In genomic region chr5:32613050-32613672, GRCh38 we compare ENCODE assay signal across 8 cellular contexts. TPM values are rescaled to one million over a fixed set of nuclear protein-coding genes. Genes with fewer than 3 reads are reported as not detected.
DNase-seq lines count a peak whose midpoint lies in the region; FAIRE-seq and TF ChIP-seq lines count a peak whose summit lies in the region.

No MANE protein-coding gene starts in this region.

- intact Hi-C loops in endothelial cell of umbilical vein (cut with micrococcal nuclease), result loop anchor here (1.0 to 5.0 kb wide), 8 partner anchors 24 to 809 kb away; partner anchors contain the start of gene ZFR

- H3K4me1 ChIP-seq in endothelial cell of umbilical vein (ENCODE audit: control insufficient read depth, extremely low read depth, insufficient read depth, low read length), result peaks cover 7% of the 10 kb centered on the region

- CTCF ChIA-PET in endothelial cell of umbilical vein (lab: Charles Lee), result interaction anchor here (0.7 to 6.6 kb wide), 12 partner anchors 16 to 809 kb away, joined by 3 to 140 read pairs (median 4); no protein-coding TSS in a partner anchor

- H3K9me3 ChIP-seq in endothelial cell of umbilical vein (replicated peaks; ENCODE audit: control insufficient read depth, insufficient read depth, low read length), result no peaks in the 10 kb centered on the region

- FAIRE-seq in GM19239 (lab: Jason Lieb, UNC) (peak; percentile 83), endothelial cell of umbilical vein (lab: Jason Lieb, UNC) (peak; percentile 97)

- no peaks in the 10 kb centered on the region for H3K27me3 ChIP-seq in endothelial cell of umbilical vein (ENCODE audit: control insufficient read depth in 2 of 2, insufficient read depth in 2 of 2, low read length in 2 of 2)

- BruUV-seq in endothelial cell of umbilical vein (replicated peaks; lab: Mats Ljungman, UMichigan), result no TSS peak

- DNase-seq in Ammon's horn (ENCODE audit: low spot score) (peak; percentile 85), GM19239 (ENCODE audit: insufficient read length, low spot score) (peak; percentile 70), HS-5 (ENCODE audit: low read depth) (peak; percentile 58), NOMO-1 (lab: John Stamatoyannopoulos, UW; ENCODE audit: unreplicated experiment in 2 of 2) (peak; percentile 78 to 92), endothelial cell of umbilical vein (ENCODE audit: low read depth, low spot score) (peak; percentile 85), mucosa of gallbladder (ENCODE audit: low spot score) (peak; percentile 86)
- peak; percentile 59 to 94 (median 90) for DNase-seq in activated CD8-positive, alpha-beta memory T cell treated with anti-CD3 and anti-CD28 coated beads for 48 hours (ENCODE audit: low read depth in 2 of 3, low spot score in 2 of 3)
- DNase-seq in stimulated activated CD8-positive, alpha-beta memory T cell treated with anti-CD3 and anti-CD28 coated beads, Interleukin-4, amount 100 ng/mL, for 48 hours, result peak; percentile 94

- no peaks in the 10 kb centered on the region for H3K36me3 ChIP-seq in endothelial cell of umbilical vein (ENCODE audit: control insufficient read depth in 2 of 2, extremely low read depth in 1 of 2, insufficient read depth in 2 of 2, low read length in 2 of 2)

- H3K9ac ChIP-seq in endothelial cell of umbilical vein (replicated peaks; ENCODE audit: extremely low read depth, insufficient read depth, low read length), result no peak overlapping the region

- no peaks in the 10 kb centered on the region for H4K20me1 ChIP-seq in endothelial cell of umbilical vein (replicated peaks; ENCODE audit: control insufficient read depth, extremely low read depth, insufficient read depth, low read length)

- no peak overlapping the region for H3K4me3 ChIP-seq in endothelial cell of umbilical vein (replicated peaks in 1 of 3; ENCODE audit: insufficient read depth in 1 of 3, low read depth in 1 of 3, low read length in 3 of 3)

- H3K4me2 ChIP-seq in endothelial cell of umbilical vein (ENCODE audit: insufficient read depth, low read length), result peak overlapping the region; percentile 1

- H3K27ac ChIP-seq in endothelial cell of umbilical vein (ENCODE audit: insufficient read depth, low read depth, low read length), result no peak overlapping the region

- POLR2A ChIA-PET in endothelial cell of umbilical vein (lab: Charles Lee), result no interaction called here

- dilution Hi-C loops in endothelial cell of umbilical vein (cut with MboI; ENCODE audit: extremely low pct_ligation_motif_present, low sequenced_read_pairs), result no loop called here

- no peaks in the 10 kb centered on the region for H3K79me2 ChIP-seq in endothelial cell of umbilical vein (ENCODE audit: control insufficient read depth, insufficient read depth, low read length)

- no peaks in the 10 kb centered on the region for H3K9me1 ChIP-seq in endothelial cell of umbilical vein (replicated peaks; ENCODE audit: control insufficient read depth, extremely low read depth, insufficient read depth, low read length)

- no peak overlapping the region for H2AFZ ChIP-seq in endothelial cell of umbilical vein (ENCODE audit: low read depth, low read length)

- TF ChIP-seq CTCF in endothelial cell of umbilical vein (IDR thresholded peaks at IDR 0.05; ENCODE audit: extremely low read depth in 1 of 2, insufficient read depth in 1 of 2, low read depth in 1 of 2, low read length in 2 of 2), result peak; percentile 78 to 86

- no peak for TF ChIP-seq POLR2A in endothelial cell of umbilical vein (IDR thresholded peaks at IDR 0.05; ENCODE audit: low read depth, low read length)

TF ChIP-seq in endothelial cell of umbilical vein, 7 proteins besides CTCF, POLR2A, EP300 and RAD21:
- TF ChIP-seq MAX (IDR thresholded peaks at IDR 0.05; ENCODE audit: insufficient read depth, insufficient read length) (no peak), JUN (IDR thresholded peaks at IDR 0.05; ENCODE audit: borderline replicate concordance, insufficient read depth, insufficient read length, low read depth) (no peak), MYC (IDR thresholded peaks at IDR 0.05; ENCODE audit: low read depth, low read length) (no peak), FOS (IDR thresholded peaks at IDR 0.05; ENCODE audit: borderline replicate concordance, insufficient read depth, low read length) (no peak), POLR2AphosphoS5 (IDR thresholded peaks at IDR 0.05; ENCODE audit: insufficient read depth, low read depth, low read length) (no peak), GATA2 (IDR thresholded peaks at IDR 0.05; ENCODE audit: insufficient read depth, insufficient read length, low read depth, low read length) (no peak), EZH2 (IDR thresholded peaks at IDR 0.05; ENCODE audit: borderline replicate concordance, low read depth, low read length, severe bottlenecking) (no peak)

RNA-seq across cellular contexts. Expression of gene SUB1, which starts 27.8 kb away (rescaled TPM):
- total RNA-seq in endothelial cell of umbilical vein (246 and 252 TPM in 2 replicates), mucosa of gallbladder (152 TPM)
- polyA plus RNA-seq in endothelial cell of umbilical vein, result 43.1 and 60.1 TPM in 2 replicates
- 83.0 and 115 TPM in 2 replicates for polyA plus RNA-seq in endothelial cell of umbilical vein (2011; cell fraction: cytosol; rRNA removed)
- 50.0 and 102 TPM in 2 replicates for polyA plus RNA-seq in endothelial cell of umbilical vein (2011; cell fraction: nucleus; rRNA removed)
- polyA plus RNA-seq in endothelial cell of umbilical vein (2012), result 175 and 257 TPM in 2 replicates
- polyA minus RNA-seq in endothelial cell of umbilical vein, result 22.6 and 35.1 TPM in 2 replicates
- 34.0 TPM for polyA minus RNA-seq in endothelial cell of umbilical vein (2011; cell fraction: cytosol; rRNA and poly(A)+ RNA removed)
- polyA minus RNA-seq in endothelial cell of umbilical vein (2011; cell fraction: nucleus; rRNA and poly(A)+ RNA removed), result 97.5 and 126 TPM in 2 replicates
